ENCODE assay signal across 12 cellular contexts in genomic region chr13:59745395-59745788, GRCh38.
DNase-seq lines count a peak whose midpoint lies in the region; ATAC-seq and TF ChIP-seq lines count a peak whose summit lies in the region.
"Had no signal": no experiment of that assay in that cellular context is flagged by ENCODE, and none has a peak within 500 bp of the region (broad histone marks: within the 10 kb centered on the region; RNA-seq: fewer than 3 reads in every experiment).

No MANE protein-coding gene starts in this region.

- CTCF ChIA-PET in PC-3 (lab: Charles Lee), result no interaction called here

- peaks cover 39% of the 10 kb centered on the region for H3K4me1 ChIP-seq in GM23248 (ENCODE audit: insufficient read depth)
- peaks cover 28% of the 10 kb centered on the region for H3K4me1 ChIP-seq in MM.1S (ENCODE audit: low read length)
- H3K4me1 ChIP-seq in PC-3 (ENCODE audit: insufficient read depth, low read length), result no peaks in the 10 kb centered on the region
- H3K4me1 ChIP-seq: BLaER1 had no signal

- H3K9me3 Mint-ChIP-seq in naive thymus-derived CD8-positive, alpha-beta T cell, result no peaks in the 10 kb centered on the region

- BruUV-seq in PC-3 (replicated peaks; lab: Mats Ljungman, UMichigan), result no TSS peak

- H3K27me3 Mint-ChIP-seq in naive thymus-derived CD8-positive, alpha-beta T cell, result peaks cover 0 to 4% (median 0%) of the 10 kb centered on the region in 5 donors

- TF ChIP-seq CTCF in MM.1S (IDR thresholded peaks at IDR 0.05; ENCODE audit: low read length), result no peak
- no peak for TF ChIP-seq CTCF in kidney epithelial cell (IDR thresholded peaks at IDR 0.05; ENCODE audit: insufficient read depth, low read length, poor library complexity, severe bottlenecking)
- TF ChIP-seq CTCF in PC-3 (conservative IDR thresholded peaks at IDR 0.05; ENCODE audit: low read depth, low read length), result no peak

- H3K36me3 Mint-ChIP-seq in naive thymus-derived CD8-positive, alpha-beta T cell, result no peaks in the 10 kb centered on the region

- WGBS in GM23248 (ENCODE audit: low coverage in 1 of 2, low lambda C conversion rate in 2 of 2, missing lambda C conversion rate in 2 of 2), 2 experiments, result 33 to 39% methylated on average over 1 of the region's 1 CpG

- no peak for ATAC-seq in naive thymus-derived CD8-positive, alpha-beta T cell
- ATAC-seq in PC-3 (no peak), GM21515 (IDR thresholded peaks at IDR 0.05; ENCODE audit: unreplicated experiment) (no peak)

- H3K27me3 ChIP-seq in GM23248 (replicated peaks; ENCODE audit: insufficient read depth), result no peaks in the 10 kb centered on the region
- no peaks in the 10 kb centered on the region for H3K27me3 ChIP-seq in MM.1S (replicated peaks; ENCODE audit: insufficient read depth, low read length)
- no peaks in the 10 kb centered on the region for H3K27me3 ChIP-seq in kidney epithelial cell (ENCODE audit: control insufficient read depth, insufficient read depth, low read length)
- H3K27me3 ChIP-seq in PC-3 (ENCODE audit: low read length), result no peaks in the 10 kb centered on the region
- H3K27me3 ChIP-seq: BLaER1 had no signal

- in situ Hi-C loops in GM23248 (cut with MboI), result no loop called here

- H3K4me1 Mint-ChIP-seq in naive thymus-derived CD8-positive, alpha-beta T cell, result no peaks in the 10 kb centered on the region

- no peak overlapping the region for H3K4me3 Mint-ChIP-seq in naive thymus-derived CD8-positive, alpha-beta T cell

- H3K27ac Mint-ChIP-seq in naive thymus-derived CD8-positive, alpha-beta T cell, result no peak overlapping the region

- intact Hi-C loops in PC-3 (cut with micrococcal nuclease), result no loop called here

- peak overlapping the region; percentile 76 for H3K4me2 ChIP-seq in GM23248 (ENCODE audit: unreplicated experiment)
- peak overlapping the region; percentile 32; the same call in 1 of the 2 replicates for H3K4me2 ChIP-seq in MM.1S (ENCODE audit: low read depth, low read length)
- no peak overlapping the region for H3K4me2 ChIP-seq in PC-3 (ENCODE audit: low read length)
- H3K4me2 ChIP-seq: BLaER1 had no signal

- H3K4me3 ChIP-seq in GM23248, result no peak overlapping the region
- H3K4me3 ChIP-seq in MM.1S (ENCODE audit: low read length), result no peak overlapping the region
- no peak overlapping the region for H3K4me3 ChIP-seq in kidney epithelial cell (ENCODE audit: low read depth, low read length)
- no peak overlapping the region for H3K4me3 ChIP-seq in PC-3 (ENCODE audit: low read length)
- H3K4me3 ChIP-seq: BLaER1 had no signal

- H3K36me3 ChIP-seq in GM23248 (ENCODE audit: low read depth), result no peaks in the 10 kb centered on the region
- H3K36me3 ChIP-seq in MM.1S (replicated peaks; ENCODE audit: insufficient read depth, low read length), result no peaks in the 10 kb centered on the region
- no peaks in the 10 kb centered on the region for H3K36me3 ChIP-seq in kidney epithelial cell (ENCODE audit: control insufficient read depth, insufficient read depth, low read length)
- no peaks in the 10 kb centered on the region for H3K36me3 ChIP-seq in PC-3 (ENCODE audit: low read depth, low read length)
- H3K36me3 ChIP-seq: BLaER1 had no signal

- peaks cover 29% of the 10 kb centered on the region for H3F3A ChIP-seq in GM23248 (ENCODE audit: insufficient read depth)
- H3F3A ChIP-seq in MM.1S (ENCODE audit: insufficient read depth, low read length), result peaks cover 13% of the 10 kb centered on the region; the same call in 1 of the 2 replicates
- H3F3A ChIP-seq in PC-3 (ENCODE audit: low read length, unreplicated experiment), result no peaks in the 10 kb centered on the region

- H4K20me1 ChIP-seq in GM23248 (ENCODE audit: insufficient read depth) (no peaks in the 10 kb centered on the region), MM.1S (ENCODE audit: insufficient read depth, low read length) (no peaks in the 10 kb centered on the region), PC-3 (ENCODE audit: low read length) (no peaks in the 10 kb centered on the region)
- H4K20me1 ChIP-seq: BLaER1 had no signal

- peak; percentile 5 for DNase-seq in GM03348 (ENCODE audit: low spot score)
- peak; percentile 55 for DNase-seq in GM23248
- DNase-seq in MM.1S, result no peak
- DNase-seq in kidney epithelial cell (ENCODE audit: low read depth), result peak; percentile 16
- DNase-seq in naive thymus-derived CD8-positive, alpha-beta T cell, result no peak
- DNase-seq in NK-92 treated with Interleukin-12 subunit alpha and Interleukin-12 subunit beta, amount 100 ng/mL, for 24 hours (lab: John Stamatoyannopoulos, UW), result no peak
- no peak for DNase-seq in PC-3
- DNase-seq: hypothalamus, NCI-H774, T-helper 2 cell had no signal

- no peaks in the 10 kb centered on the region for H3K79me2 ChIP-seq in GM23248 (ENCODE audit: insufficient read depth)
- H3K79me2 ChIP-seq in MM.1S (ENCODE audit: low read length), result no peaks in the 10 kb centered on the region
- H3K79me2 ChIP-seq in PC-3 (ENCODE audit: low read length), result no peaks in the 10 kb centered on the region

- H3K9me2 ChIP-seq in GM23248 (ENCODE audit: insufficient read depth) (no peaks in the 10 kb centered on the region), MM.1S (replicated peaks; ENCODE audit: insufficient read depth, low read length) (no peaks in the 10 kb centered on the region), PC-3 (replicated peaks; ENCODE audit: low read length) (no peaks in the 10 kb centered on the region)

- H2AFZ ChIP-seq in GM23248 (no peak overlapping the region), MM.1S (ENCODE audit: low read length) (no peak overlapping the region; the same call in 1 of the 2 replicates), PC-3 (ENCODE audit: low read length) (no peak overlapping the region)

- no peaks in the 10 kb centered on the region for H3K9me3 ChIP-seq in GM23248 (ENCODE audit: low read depth)
- no peaks in the 10 kb centered on the region for H3K9me3 ChIP-seq in MM.1S (replicated peaks; ENCODE audit: insufficient read depth, low read length)
- H3K9me3 ChIP-seq in PC-3 (ENCODE audit: low read length), result no peaks in the 10 kb centered on the region
- H3K9me3 ChIP-seq: BLaER1 had no signal

- POLR2A ChIA-PET in naive thymus-derived CD8-positive, alpha-beta T cell (lab: Charles Lee), result no interaction called here
- POLR2A ChIA-PET in PC-3 (lab: Charles Lee; ENCODE audit: unreplicated experiment), result no interaction called here

- peak overlapping the region; percentile 55 for H3K27ac ChIP-seq in GM23248
- H3K27ac ChIP-seq in MM.1S (ENCODE audit: low read length), result peak overlapping the region; percentile 51; the same call in 1 of the 2 replicates
- no peak overlapping the region for H3K27ac ChIP-seq in PC-3 (ENCODE audit: low read length)
- H3K27ac ChIP-seq: BLaER1 had no signal

- H3K9ac ChIP-seq in GM23248 (no peak overlapping the region), MM.1S (ENCODE audit: low read length) (no peak overlapping the region), PC-3 (ENCODE audit: low read length) (no peak overlapping the region)
- H3K9ac ChIP-seq: BLaER1 had no signal

Comparison
In these comparisons a context has a peak if more than half of its experiments do, and no peak if none do; other contexts are left out.
1. DNase-seq: peak in GM03348 (single experiment), GM23248 (single experiment) and kidney epithelial cell (single experiment); none in MM.1S (single experiment), naive thymus-derived CD8-positive, alpha-beta T cell (0 of 10), NK-92 treated with Interleukin-12 subunit alpha and Interleukin-12 subunit beta, amount 100 ng/mL, for 24 hours (single experiment) and PC-3 (single experiment).